Comparison of ENCODE assay signal across 7 cellular contexts in genomic region chr2:101151859-101152194, GRCh38. TPM values are rescaled to one million over a fixed set of nuclear protein-coding genes. Genes with fewer than 3 reads are reported as not detected.
A peak's percentile ranks its signal among the peaks of the same experiment; 100 is the strongest.
DNase-seq lines count a peak whose midpoint lies in the region; ATAC-seq and TF ChIP-seq lines count a peak whose summit lies in the region.

No MANE protein-coding gene starts in this region.

- peaks cover 25% of the 10 kb centered on the region for H3K4me1 ChIP-seq in HAP-1

- no peaks in the 10 kb centered on the region for H3K9me3 ChIP-seq in HAP-1
- H3K9me3 ChIP-seq in SU-DHL-6 (ENCODE audit: insufficient read depth, low read length) = no peaks in the 10 kb centered on the region

- H3K79me2 ChIP-seq in SU-DHL-6 (ENCODE audit: insufficient read depth, low read length) = no peaks in the 10 kb centered on the region

- no peak for ATAC-seq in GM19455 (IDR thresholded peaks at IDR 0.05; ENCODE audit: unreplicated experiment)
- no peak for ATAC-seq in GM18511 (IDR thresholded peaks at IDR 0.05; ENCODE audit: unreplicated experiment)
- no peak for ATAC-seq in HG02763 (IDR thresholded peaks at IDR 0.05; ENCODE audit: unreplicated experiment)

- no peak for DNase-seq in HAP-1 (ENCODE audit: low spot score in 2 of 2)
- DNase-seq in glutamatergic neuron = no peak
- peak; percentile 15 for DNase-seq in putamen (ENCODE audit: low spot score)

- H3K27ac ChIP-seq in SU-DHL-6 (ENCODE audit: low read depth, low read length) = no peak overlapping the region

- no peak overlapping the region for H2AFZ ChIP-seq in SU-DHL-6 (ENCODE audit: low read depth, low read length, severe bottlenecking)

- H3K36me3 ChIP-seq in HAP-1 (replicated peaks) (no peaks in the 10 kb centered on the region), SU-DHL-6 (ENCODE audit: low read length) (no peaks in the 10 kb centered on the region)

- H3K4me3 ChIP-seq in HAP-1 (peak overlapping the region; percentile 34), SU-DHL-6 (ENCODE audit: insufficient read depth, low read length, poor library complexity, severe bottlenecking) (peak overlapping the region; percentile 56)

- TF ChIP-seq CTCF in SU-DHL-6 (IDR thresholded peaks at IDR 0.05; ENCODE audit: insufficient read depth, low read length, poor library complexity, severe bottlenecking) = no peak
- TF ChIP-seq CTCF in glutamatergic neuron (IDR thresholded peaks at IDR 0.05; ENCODE audit: partially characterized antibody, unreplicated experiment) = no peak

- H3K9me3 Mint-ChIP-seq in glutamatergic neuron (ENCODE audit: unreplicated experiment) = peaks cover 6% of the 10 kb centered on the region

- peak overlapping the region; percentile 87 for H3K4me3 Mint-ChIP-seq in glutamatergic neuron (ENCODE audit: unreplicated experiment)

- no peaks in the 10 kb centered on the region for H4K20me1 ChIP-seq in SU-DHL-6 (ENCODE audit: low read depth, low read length)

- H3K36me3 Mint-ChIP-seq in glutamatergic neuron (ENCODE audit: unreplicated experiment) = no peaks in the 10 kb centered on the region

- in situ Hi-C loops in HAP-1 (cut with MboI; ENCODE audit: low sequenced_read_pairs) = no loop called here

- H3K27ac Mint-ChIP-seq in glutamatergic neuron (ENCODE audit: unreplicated experiment) = peak overlapping the region; percentile 70

- H3F3A ChIP-seq in SU-DHL-6 (ENCODE audit: insufficient read depth) = no peaks in the 10 kb centered on the region

- H3K9me2 ChIP-seq in SU-DHL-6 (replicated peaks; ENCODE audit: insufficient read depth, low read length) = no peaks in the 10 kb centered on the region

- peaks cover 4% of the 10 kb centered on the region for H3K27me3 Mint-ChIP-seq in glutamatergic neuron (ENCODE audit: unreplicated experiment)

- peak overlapping the region; percentile 61 for H3K4me2 ChIP-seq in SU-DHL-6 (ENCODE audit: low read depth, low read length, poor library complexity, severe bottlenecking)

- H3K4me1 Mint-ChIP-seq in glutamatergic neuron (ENCODE audit: low read depth, unreplicated experiment) = peaks cover 38% of the 10 kb centered on the region

- H3K27me3 ChIP-seq in HAP-1 (ENCODE audit: low read depth) (no peaks in the 10 kb centered on the region), SU-DHL-6 (ENCODE audit: low read length) (no peaks in the 10 kb centered on the region)

- H3K9ac ChIP-seq in SU-DHL-6 (ENCODE audit: low read length) = peak overlapping the region; percentile 41; the same call in 1 of the 2 replicates

RNA-seq across cellular contexts. Expression of gene TBC1D8, which starts 0.6 kb away (rescaled TPM):
- total RNA-seq in glutamatergic neuron (ENCODE audit: unreplicated experiment) = 14.6 TPM
